8 cellular contexts compared by ENCODE assay signal in genomic region chr18:58670561-58671121, GRCh38. TPM values are rescaled to one million over a fixed set of nuclear protein-coding genes. Genes with fewer than 3 reads are reported as not detected.
DNase-seq lines count a peak whose midpoint lies in the region; TF ChIP-seq lines count a peak whose summit lies in the region.

No MANE protein-coding gene starts in this region.

- POLR2A ChIA-PET in activated CD4-positive, alpha-beta T cell treated with anti-CD3 and anti-CD28 coated beads, Interleukin-2, amount 10 ng/mL, durations not matched to agents 7 days and 5 days (lab: Charles Lee): interaction anchor here (0.7 to 1.6 kb wide), 4 partner anchors 13 to 126 kb away, joined by 3 to 5 read pairs (median 3); no protein-coding TSS in a partner anchor
- POLR2A ChIA-PET in GM10248 (lab: Yijun Ruan, JAX): interaction anchor here (0.7 to 1.4 kb wide), 10 partner anchors 13 to 144 kb away, joined by 3 to 7 read pairs (median 4); no protein-coding TSS in a partner anchor

- H3K4me1 Mint-ChIP-seq in activated CD4-positive, alpha-beta T cell treated with anti-CD3 and anti-CD28 coated beads, Interleukin-2, amount 10 ng/mL, durations not matched to agents 7 days and 5 days: peaks cover 60% of the 10 kb centered on the region
- peaks cover 36% of the 10 kb centered on the region for H3K4me1 Mint-ChIP-seq in nephron

- H3K27me3 Mint-ChIP-seq in activated CD4-positive, alpha-beta T cell treated with anti-CD3 and anti-CD28 coated beads, Interleukin-2, amount 10 ng/mL, durations not matched to agents 7 days and 5 days: peaks cover 2% of the 10 kb centered on the region
- peaks cover under 1% of the 10 kb centered on the region for H3K27me3 Mint-ChIP-seq in nephron (ENCODE audit: low read depth)

- peak overlapping the region; percentile 81 for H3K4me3 ChIP-seq in ectodermal cell (ENCODE audit: insufficient read depth, low read depth, low read length)

- no peaks in the 10 kb centered on the region for H3K9me3 ChIP-seq in ectodermal cell (ENCODE audit: control insufficient read depth, low read length)

- peaks cover 24% of the 10 kb centered on the region for H3K36me3 Mint-ChIP-seq in activated CD4-positive, alpha-beta T cell treated with anti-CD3 and anti-CD28 coated beads, Interleukin-2, amount 10 ng/mL, durations not matched to agents 7 days and 5 days (ENCODE audit: low read depth)
- peaks cover 10% of the 10 kb centered on the region for H3K36me3 Mint-ChIP-seq in nephron (ENCODE audit: low read depth)

- H3K27ac ChIP-seq in ectodermal cell (ENCODE audit: insufficient read depth, low read depth, low read length, poor library complexity, severe bottlenecking): peak overlapping the region; percentile 18

- peak overlapping the region; percentile 76 for H3K4me3 Mint-ChIP-seq in activated CD4-positive, alpha-beta T cell treated with anti-CD3 and anti-CD28 coated beads, Interleukin-2, amount 10 ng/mL, durations not matched to agents 7 days and 5 days
- H3K4me3 Mint-ChIP-seq in nephron: peak overlapping the region; percentile 91 to 96 (median 95)

- peak overlapping the region; percentile 84 for H3K27ac Mint-ChIP-seq in activated CD4-positive, alpha-beta T cell treated with anti-CD3 and anti-CD28 coated beads, Interleukin-2, amount 10 ng/mL, durations not matched to agents 7 days and 5 days
- H3K27ac Mint-ChIP-seq in nephron: peak overlapping the region; percentile 67 to 88 (median 73)

- TF ChIP-seq CTCF in nephron (IDR thresholded peaks at IDR 0.05; ENCODE audit: unreplicated experiment in 3 of 3) (no peak), GM10248 (IDR thresholded peaks at IDR 0.05; ENCODE audit: control extremely low read depth, extremely low read depth, low read depth, missing control alignments) (no peak)

- H3K4me1 ChIP-seq in ectodermal cell (ENCODE audit: control insufficient read depth, insufficient read depth, low read length): peaks cover 9% of the 10 kb centered on the region

- DNase-seq in activated CD4-positive, alpha-beta T cell treated with anti-CD3 and anti-CD28 coated beads, Interleukin-2, amount 10 ng/mL, durations not matched to agents 7 days and 5 days: no peak
- no peak for DNase-seq in activated CD4-positive, alpha-beta T cell treated with anti-CD3 and anti-CD28 coated beads, Interleukin-2, amount 50 U/mL, for 4 hours
- DNase-seq in NOMO-1 (lab: John Stamatoyannopoulos, UW; ENCODE audit: unreplicated experiment in 2 of 2): peak; percentile 88 to 90
- no peak for DNase-seq in GM10248 (ENCODE audit: extremely low spot score)
- no peak for DNase-seq in mesenteric fat pad (ENCODE audit: low spot score)
- no peak for DNase-seq in NCI-H128 (lab: John Stamatoyannopoulos, UW; ENCODE audit: unreplicated experiment)

- H3K36me3 ChIP-seq in ectodermal cell (ENCODE audit: control insufficient read depth, insufficient read depth, low read length): no peaks in the 10 kb centered on the region

- WGBS in ectodermal cell, 2 experiments: 23 to 26% methylated on average over 25 of the region's 25 CpGs

- CTCF ChIA-PET in activated CD4-positive, alpha-beta T cell treated with anti-CD3 and anti-CD28 coated beads, Interleukin-2, amount 10 ng/mL, durations not matched to agents 7 days and 5 days (lab: Charles Lee): interaction anchor here (0.6 to 4.5 kb wide), 12 partner anchors 9 to 127 kb away, joined by 3 to 44 read pairs (median 6); no protein-coding TSS in a partner anchor
- CTCF ChIA-PET in GM10248 (lab: Yijun Ruan, JAX): interaction anchor here (0.8 to 5.6 kb wide), 18 partner anchors 9 to 171 kb away, joined by 3 to 36 read pairs (median 4); no protein-coding TSS in a partner anchor

- H3K27me3 ChIP-seq in ectodermal cell (ENCODE audit: control insufficient read depth, insufficient read depth, low read length, poor library complexity, severe bottlenecking): no peaks in the 10 kb centered on the region

- H3K9me3 Mint-ChIP-seq in activated CD4-positive, alpha-beta T cell treated with anti-CD3 and anti-CD28 coated beads, Interleukin-2, amount 10 ng/mL, durations not matched to agents 7 days and 5 days: no peaks in the 10 kb centered on the region
- H3K9me3 Mint-ChIP-seq in nephron: no peaks in the 10 kb centered on the region

RNA-seq across cellular contexts. Expression of gene MALT1, which starts 0.6 kb away (rescaled TPM):
- 10 to 100 TPM; 52.1 to 57.0 TPM for total RNA-seq in activated CD4-positive, alpha-beta T cell treated with anti-CD3 and anti-CD28 coated beads, Interleukin-2, amount 10 ng/mL, durations not matched to agents 7 days and 5 days
- polyA plus RNA-seq in ectodermal cell (2013, experiment 1 of 4): 29.5 TPM
- polyA plus RNA-seq in ectodermal cell (2013, experiment 2 of 4): 25.6 TPM
- polyA plus RNA-seq in ectodermal cell (2013, experiment 3 of 4): 19.7 TPM
- 23.1 TPM for polyA plus RNA-seq in ectodermal cell (2013, experiment 4 of 4)
- total RNA-seq in mesenteric fat pad: 17.3 TPM

RNA-seq across cellular contexts. Expression of gene ALPK2, which starts 41.8 kb away (rescaled TPM):
- not detected for total RNA-seq in activated CD4-positive, alpha-beta T cell treated with anti-CD3 and anti-CD28 coated beads, Interleukin-2, amount 10 ng/mL, durations not matched to agents 7 days and 5 days
- 4.5 TPM for polyA plus RNA-seq in ectodermal cell (2013, experiment 1 of 4)
- 4.4 TPM for polyA plus RNA-seq in ectodermal cell (2013, experiment 2 of 4)
- 2.8 TPM for polyA plus RNA-seq in ectodermal cell (2013, experiment 3 of 4)
- 3.2 TPM for polyA plus RNA-seq in ectodermal cell (2013, experiment 4 of 4)
- not detected for total RNA-seq in mesenteric fat pad

Comparison
In these comparisons a context has a peak if more than half of its experiments do, and no peak if none do; other contexts are left out.
1. DNase-seq: peak in NOMO-1 (2 of 2); none in activated CD4-positive, alpha-beta T cell treated with anti-CD3 and anti-CD28 coated beads, Interleukin-2, amount 10 ng/mL, durations not matched to agents 7 days and 5 days (single experiment), activated CD4-positive, alpha-beta T cell treated with anti-CD3 and anti-CD28 coated beads, Interleukin-2, amount 50 U/mL, for 4 hours (0 of 2), GM10248 (single experiment), mesenteric fat pad (single experiment) and NCI-H128 (single experiment).